ENCODE assay signal across 8 cellular contexts in the genomic region with DNA sequence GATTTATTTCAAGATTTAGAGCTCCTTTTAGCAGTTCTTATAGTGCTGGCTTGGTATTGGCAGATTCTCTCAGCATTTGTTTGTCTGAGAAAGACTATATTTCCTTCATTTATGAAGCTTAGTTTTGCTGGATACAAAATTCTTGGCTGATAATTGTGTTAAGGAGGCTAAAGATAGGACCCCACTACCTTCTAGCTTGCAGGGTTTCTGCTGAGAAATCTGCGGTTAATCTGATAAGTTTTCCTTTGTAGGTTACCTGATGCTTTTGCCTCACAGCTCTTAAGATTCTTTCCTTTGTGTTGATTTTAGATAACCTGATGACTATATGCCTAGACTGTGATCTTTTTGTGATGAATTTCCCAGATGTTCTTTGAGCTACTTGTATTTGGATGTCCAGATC.
"Had no signal": no experiment of that assay in that cellular context is flagged by ENCODE, and none has a peak within 500 bp of the region (broad histone marks: within the 10 kb centered on the region; RNA-seq: fewer than 3 reads in every experiment).

No MANE protein-coding gene starts in this region.

- H2AFZ ChIP-seq: GM23248 had no signal

- H3K36me3 ChIP-seq: HAP-1 had no signal

- H3K27me3 Mint-ChIP-seq: IgD-negative memory B cell had no signal

- H3K9ac ChIP-seq: GM23248 had no signal

- H3K27ac ChIP-seq: GM23248 had no signal

- H3K4me3 Mint-ChIP-seq: IgD-negative memory B cell had no signal

- H3K4me3 ChIP-seq: GM23248, HAP-1 had no signal

- FAIRE-seq: HTR-8/SVneo had no signal

- H3K9me3 ChIP-seq: HAP-1 had no signal

- DNase-seq: GM23248, GOT3, H7, KG1 had no signal

- H3K27ac Mint-ChIP-seq: IgD-negative memory B cell had no signal

- H3K4me1 ChIP-seq: HAP-1 had no signal

- ATAC-seq: HCT116 had no signal
